ENCODE assay signal across 1 cellular context in genomic region chr3:134364061-134364935, GRCh38.
TF ChIP-seq lines count a peak whose summit lies in the region.

No MANE protein-coding gene starts in this region.

TF ChIP-seq in HEK293, 187 proteins besides CTCF, POLR2A, EP300 and RAD21 (continued from another document and continues in another):
- no peak for TF ChIP-seq ZNF658 (tag by site-specific recombination; IDR thresholded peaks at IDR 0.05)
- no peak for TF ChIP-seq TCF7L2 (IDR thresholded peaks at IDR 0.05; ENCODE audit: borderline replicate concordance, low read depth, low read length)
- TF ChIP-seq ZNF132 (tag by site-specific recombination; IDR thresholded peaks at IDR 0.05; ENCODE audit: borderline replicate concordance): no peak
- TF ChIP-seq, protein P1, sequence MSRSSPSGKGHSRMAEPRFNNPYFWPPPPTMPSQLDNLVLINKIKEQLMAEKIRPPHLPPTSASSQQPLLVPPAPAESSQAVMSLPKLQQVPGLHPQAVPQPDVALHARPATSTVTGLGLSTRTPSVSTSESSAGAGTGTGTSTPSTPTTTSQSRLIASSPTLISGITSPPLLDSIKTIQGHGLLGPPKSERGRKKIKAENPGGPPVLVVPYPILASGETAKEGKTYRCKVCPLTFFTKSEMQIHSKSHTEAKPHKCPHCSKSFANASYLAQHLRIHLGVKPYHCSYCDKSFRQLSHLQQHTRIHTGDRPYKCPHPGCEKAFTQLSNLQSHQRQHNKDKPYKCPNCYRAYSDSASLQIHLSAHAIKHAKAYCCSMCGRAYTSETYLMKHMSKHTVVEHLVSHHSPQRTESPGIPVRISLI (tag by site-specific recombination; IDR thresholded peaks at IDR 0.05): no peak
- no peak for TF ChIP-seq ZNF701 (tag by site-specific recombination; IDR thresholded peaks at IDR 0.05)
- TF ChIP-seq ZNF146 (tag by site-specific recombination; IDR thresholded peaks at IDR 0.05): no peak
- TF ChIP-seq PATZ1 (tag by site-specific recombination; IDR thresholded peaks at IDR 0.05): peak; percentile 65
- peak; percentile 57 for TF ChIP-seq IKZF3 (tag by site-specific recombination; IDR thresholded peaks at IDR 0.05)
- 0 out of 2 replicates have a peak, but pooled peaks have one; percentile 44 for TF ChIP-seq ZBTB44 (tag by site-specific recombination; IDR thresholded peaks at IDR 0.05)
- no peak for TF ChIP-seq SETDB1 (IDR thresholded peaks at IDR 0.05; ENCODE audit: insufficient read length, low read length)
- TF ChIP-seq ZNF133 (tag by site-specific recombination; IDR thresholded peaks at IDR 0.05): no peak
- no peak for TF ChIP-seq ZNF248 (tag by site-specific recombination; IDR thresholded peaks at IDR 0.05)
- TF ChIP-seq GLIS2 (tag by site-specific recombination; IDR thresholded peaks at IDR 0.05): peak; percentile 86
- TF ChIP-seq OVOL3 (tag by site-specific recombination; IDR thresholded peaks at IDR 0.05): no peak
- no peak for TF ChIP-seq ZNF529 (tag by site-specific recombination; IDR thresholded peaks at IDR 0.05; ENCODE audit: insufficient replicate concordance)
- TF ChIP-seq SCRT1 (tag by site-specific recombination; IDR thresholded peaks at IDR 0.05; ENCODE audit: borderline replicate concordance): no peak
- TF ChIP-seq ZNF555 (tag by site-specific recombination; conservative IDR thresholded peaks at IDR 0.05): no peak
- TF ChIP-seq ZNF23 (tag by site-specific recombination; IDR thresholded peaks at IDR 0.05; ENCODE audit: borderline replicate concordance): no peak
- no peak for TF ChIP-seq ZNF549 (tag by site-specific recombination; IDR thresholded peaks at IDR 0.05)
- peak; percentile 65 for TF ChIP-seq ZBTB8A (tag by site-specific recombination; IDR thresholded peaks at IDR 0.05)
- TF ChIP-seq, protein P2, sequence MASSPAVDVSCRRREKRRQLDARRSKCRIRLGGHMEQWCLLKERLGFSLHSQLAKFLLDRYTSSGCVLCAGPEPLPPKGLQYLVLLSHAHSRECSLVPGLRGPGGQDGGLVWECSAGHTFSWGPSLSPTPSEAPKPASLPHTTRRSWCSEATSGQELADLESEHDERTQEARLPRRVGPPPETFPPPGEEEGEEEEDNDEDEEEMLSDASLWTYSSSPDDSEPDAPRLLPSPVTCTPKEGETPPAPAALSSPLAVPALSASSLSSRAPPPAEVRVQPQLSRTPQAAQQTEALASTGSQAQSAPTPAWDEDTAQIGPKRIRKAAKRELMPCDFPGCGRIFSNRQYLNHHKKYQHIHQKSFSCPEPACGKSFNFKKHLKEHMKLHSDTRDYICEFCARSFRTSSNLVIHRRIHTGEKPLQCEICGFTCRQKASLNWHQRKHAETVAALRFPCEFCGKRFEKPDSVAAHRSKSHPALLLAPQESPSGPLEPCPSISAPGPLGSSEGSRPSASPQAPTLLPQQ (tag by site-specific recombination; IDR thresholded peaks at IDR 0.05): no peak
- no peak for TF ChIP-seq ZNF148 (tag by site-specific recombination; IDR thresholded peaks at IDR 0.05; ENCODE audit: borderline replicate concordance)
- no peak for TF ChIP-seq PRDM6 (tag by site-specific recombination; IDR thresholded peaks at IDR 0.05)
- TF ChIP-seq ZSCAN30 (tag by site-specific recombination; IDR thresholded peaks at IDR 0.05): 0 out of 2 replicates have a peak, but pooled peaks have one; percentile 40
- TF ChIP-seq ZNF423 (tag by site-specific recombination; IDR thresholded peaks at IDR 0.05): peak; percentile 84
- TF ChIP-seq ZNF426 (tag by site-specific recombination; IDR thresholded peaks at IDR 0.05): no peak
- TF ChIP-seq ZNF792 (tag by site-specific recombination; IDR thresholded peaks at IDR 0.05): no peak
- TF ChIP-seq ZNF202 (tag by site-specific recombination; IDR thresholded peaks at IDR 0.05; ENCODE audit: borderline replicate concordance): no peak
- no peak for TF ChIP-seq SALL2 (tag by site-specific recombination; IDR thresholded peaks at IDR 0.05; ENCODE audit: borderline replicate concordance)
- no peak for TF ChIP-seq ZNF175 (tag by site-specific recombination; IDR thresholded peaks at IDR 0.05)
- TF ChIP-seq ZNF830 (tag by site-specific recombination; IDR thresholded peaks at IDR 0.05; ENCODE audit: low read depth): no peak
- TF ChIP-seq ZNF324 (tag by site-specific recombination; IDR thresholded peaks at IDR 0.05): no peak
- TF ChIP-seq ZNF274 (IDR thresholded peaks at IDR 0.05; ENCODE audit: low read length): no peak
- no peak for TF ChIP-seq ZNF274 (tag by site-specific recombination; IDR thresholded peaks at IDR 0.05; ENCODE audit: borderline replicate concordance)
- peak; percentile 60 for TF ChIP-seq ZNF366 (tag by site-specific recombination; conservative IDR thresholded peaks at IDR 0.05)
- TF ChIP-seq GFI1B (tag by site-specific recombination; IDR thresholded peaks at IDR 0.05): no peak
- TF ChIP-seq ZNF138 (tag by site-specific recombination; IDR thresholded peaks at IDR 0.05; ENCODE audit: borderline replicate concordance): no peak
- TF ChIP-seq ZNF521 (tag by site-specific recombination; IDR thresholded peaks at IDR 0.05): no peak
- TF ChIP-seq ZNF677 (tag by site-specific recombination; IDR thresholded peaks at IDR 0.05): 0 out of 2 replicates have a peak, but pooled peaks have one; percentile 41
- TF ChIP-seq ZNF398 (tag by site-specific recombination; IDR thresholded peaks at IDR 0.05): peak; percentile 78
- TF ChIP-seq ZNF624 (tag by site-specific recombination; IDR thresholded peaks at IDR 0.05): no peak
- no peak for TF ChIP-seq ZSCAN18 (tag by site-specific recombination; IDR thresholded peaks at IDR 0.05)
- TF ChIP-seq ZNF239 (tag by site-specific recombination; IDR thresholded peaks at IDR 0.05): no peak
- TF ChIP-seq, protein P3, sequence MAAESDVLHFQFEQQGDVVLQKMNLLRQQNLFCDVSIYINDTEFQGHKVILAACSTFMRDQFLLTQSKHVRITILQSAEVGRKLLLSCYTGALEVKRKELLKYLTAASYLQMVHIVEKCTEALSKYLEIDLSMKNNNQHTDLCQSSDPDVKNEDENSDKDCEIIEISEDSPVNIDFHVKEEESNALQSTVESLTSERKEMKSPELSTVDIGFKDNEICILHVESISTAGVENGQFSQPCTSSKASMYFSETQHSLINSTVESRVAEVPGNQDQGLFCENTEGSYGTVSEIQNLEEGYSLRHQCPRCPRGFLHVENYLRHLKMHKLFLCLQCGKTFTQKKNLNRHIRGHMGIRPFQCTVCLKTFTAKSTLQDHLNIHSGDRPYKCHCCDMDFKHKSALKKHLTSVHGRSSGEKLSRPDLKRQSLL (tag by site-specific recombination; IDR thresholded peaks at IDR 0.05): peak; percentile 65; the same call in 1 of the 2 replicates
- peak; percentile 41; the same call in 1 of the 2 replicates for TF ChIP-seq ZNF140 (tag by site-specific recombination; IDR thresholded peaks at IDR 0.05)
- TF ChIP-seq ZNF843 (tag by site-specific recombination; IDR thresholded peaks at IDR 0.05): no peak
- TF ChIP-seq BCL11A (tag by site-specific recombination; IDR thresholded peaks at IDR 0.05; ENCODE audit: low read depth): no peak
- peak; percentile 45; the same call in 1 of the 2 replicates for TF ChIP-seq ZEB2 (tag by site-specific recombination; IDR thresholded peaks at IDR 0.05)
- no peak for TF ChIP-seq ZNF488 (tag by site-specific recombination; IDR thresholded peaks at IDR 0.05)
- no peak for TF ChIP-seq ZNF416 (tag by site-specific recombination; IDR thresholded peaks at IDR 0.05)
- TF ChIP-seq SP7 (tag by site-specific recombination; IDR thresholded peaks at IDR 0.05): peak; percentile 71
